ENCODE assay signal across 10 cellular contexts in genomic region chr5:102911973-102912372, GRCh38.
A peak's percentile ranks its signal among the peaks of the same experiment; 100 is the strongest.
DNase-seq lines count a peak whose midpoint lies in the region; ATAC-seq, FAIRE-seq and TF ChIP-seq lines count a peak whose summit lies in the region.
"Had no signal": no experiment of that assay in that cellular context is flagged by ENCODE, and none has a peak within 500 bp of the region (broad histone marks: within the 10 kb centered on the region; RNA-seq: fewer than 3 reads in every experiment).

No MANE protein-coding gene starts in this region.

- no peaks in the 10 kb centered on the region for H3K27me3 ChIP-seq in bronchial epithelial cell (ENCODE audit: control insufficient read depth, insufficient read depth, low read length)
- no peaks in the 10 kb centered on the region for H3K27me3 ChIP-seq in kidney epithelial cell (ENCODE audit: control insufficient read depth, insufficient read depth, low read length)

- H3K4me3 ChIP-seq in AG04449 (ENCODE audit: low read depth, low read length) (no peak overlapping the region), bronchial epithelial cell (ENCODE audit: low read depth, low read length) (no peak overlapping the region), kidney epithelial cell (ENCODE audit: low read depth, low read length) (no peak overlapping the region)

- POLR2A ChIA-PET in AG04449 (lab: Yijun Ruan, JAX), result no interaction called here

- no peak for ATAC-seq in GM18907 (IDR thresholded peaks at IDR 0.05; ENCODE audit: unreplicated experiment)
- ATAC-seq in GM21737 (IDR thresholded peaks at IDR 0.05; ENCODE audit: unreplicated experiment), result no peak
- no peak for ATAC-seq in GM18858 (IDR thresholded peaks at IDR 0.05; ENCODE audit: unreplicated experiment)
- ATAC-seq: sciatic nerve had no signal

- no peak for TF ChIP-seq CTCF in AG04449 (IDR thresholded peaks at IDR 0.05; ENCODE audit: insufficient read depth, low read length, missing control alignments)
- no peak for TF ChIP-seq CTCF in bronchial epithelial cell (IDR thresholded peaks at IDR 0.05; ENCODE audit: insufficient read depth, low read length, severe bottlenecking)
- TF ChIP-seq CTCF in kidney epithelial cell (IDR thresholded peaks at IDR 0.05; ENCODE audit: insufficient read depth, low read length, poor library complexity, severe bottlenecking), result no peak

- CTCF ChIA-PET in AG04449 (lab: Yijun Ruan, JAX), result interaction anchor here (0.9 kb wide), 1 partner anchor 46 kb away, joined by 3 read pairs; no protein-coding TSS in a partner anchor

- peak; percentile 17 for DNase-seq in AG04449 (ENCODE audit: low read depth, low spot score)
- DNase-seq in HTR-8/SVneo (ENCODE audit: insufficient read length, low spot score), result peak; percentile 29
- peak; percentile 68 for DNase-seq in bronchial epithelial cell (ENCODE audit: low read depth)
- peak; percentile 41 for DNase-seq in kidney epithelial cell (ENCODE audit: low read depth)
- DNase-seq in stimulated activated CD4-positive, alpha-beta T cell treated with anti-CD3 and anti-CD28 coated beads, Interleukin-15, amount 100 ng/mL, for 24 hours, result no peak
- DNase-seq: activated CD4-positive, alpha-beta T cell treated with anti-CD3 and anti-CD28 coated beads, Interleukin-2, amount 50 U/mL, for 1 hour had no signal

- no peak for FAIRE-seq in HTR-8/SVneo (lab: Jason Lieb, UNC)
- no peak for FAIRE-seq in bronchial epithelial cell (lab: Jason Lieb, UNC)

- no peaks in the 10 kb centered on the region for H3K36me3 ChIP-seq in bronchial epithelial cell (ENCODE audit: control insufficient read depth, insufficient read depth, low read length)
- H3K36me3 ChIP-seq in kidney epithelial cell (ENCODE audit: control insufficient read depth, insufficient read depth, low read length), result no peaks in the 10 kb centered on the region
